8 cellular contexts compared by ENCODE assay signal in the genomic region with DNA sequence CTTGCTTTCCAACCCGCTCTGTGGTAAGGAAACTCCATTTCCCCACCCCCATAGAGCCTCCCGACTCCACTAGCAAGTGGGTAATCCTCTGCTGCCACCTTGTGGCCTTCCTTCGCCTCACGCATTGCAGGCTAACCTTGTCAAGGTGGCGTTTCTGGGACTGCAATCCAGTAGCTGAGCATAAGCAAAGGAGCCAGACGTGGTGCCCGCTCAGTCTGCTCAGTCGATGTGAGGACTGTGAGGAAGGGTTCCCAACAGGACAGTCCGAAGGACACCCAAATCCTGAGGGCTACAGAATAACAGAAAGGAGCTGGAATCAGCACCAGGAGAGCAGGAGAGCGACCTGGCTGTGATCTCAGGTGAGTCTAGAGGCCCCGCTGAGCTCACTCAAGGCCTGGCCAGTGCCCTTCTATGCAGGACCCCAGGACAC.
A peak's percentile ranks its signal among the peaks of the same experiment; 100 is the strongest.
DNase-seq lines count a peak whose midpoint lies in the region; ATAC-seq, FAIRE-seq and TF ChIP-seq lines count a peak whose summit lies in the region.

No MANE protein-coding gene starts in this region.

- ATAC-seq in GM18498 (IDR thresholded peaks at IDR 0.05; ENCODE audit: unreplicated experiment), result peak; percentile 97
- ATAC-seq in HG02870 (IDR thresholded peaks at IDR 0.05; ENCODE audit: unreplicated experiment), result peak; percentile 98
- ATAC-seq in body of pancreas, result peak; percentile 96

- H3K9me3 ChIP-seq in body of pancreas, result no peaks in the 10 kb centered on the region

- DNase-seq in A172 (ENCODE audit: low spot score) (peak; percentile 82), NCI-H1694 treated with DMSO at 0.1 percent for 48 hours (lab: John Stamatoyannopoulos, UW) (peak; percentile 76), body of pancreas (peak; percentile 89 to 95 (median 90)), inferior parietal cortex (ENCODE audit: extremely low spot score) (peak; percentile 94)
- DNase-seq in stimulated activated CD4-positive, alpha-beta T cell treated with anti-CD3 and anti-CD28 coated beads, Interleukin-1b, Interleukin-23, amount 100 ng/mL, for 24 hours (ENCODE audit: low read depth in 4 of 4, low spot score in 1 of 4), result peak; percentile 49 to 80 (median 66)

- WGBS in body of pancreas, 2 donors, result 7 to 20% methylated on average over 9 to 11 of the region's 11 CpGs

- H3K4me3 ChIP-seq in body of pancreas, result no peak overlapping the region

- H3K27me3 ChIP-seq in body of pancreas, result no peaks in the 10 kb centered on the region

- H3K4me1 ChIP-seq in body of pancreas, result peaks cover 7% of the 10 kb centered on the region

- no peak for TF ChIP-seq POLR2A in body of pancreas (IDR thresholded peaks at IDR 0.05)

- intact Hi-C loops in body of pancreas (cut with DNase I), result loop anchor here (10.0 kb wide), 1 partner anchor 290 kb away; no protein-coding TSS in a partner anchor

- FAIRE-seq in TTC549 (lab: Jason Lieb, UNC), result peak; percentile 70

- no peak overlapping the region for H3K27ac ChIP-seq in body of pancreas

- H3K36me3 ChIP-seq in body of pancreas (replicated peaks in 1 of 2; ENCODE audit: insufficient read depth in 1 of 2, low read depth in 2 of 2), result no peaks in the 10 kb centered on the region

- TF ChIP-seq CTCF in body of pancreas (IDR thresholded peaks at IDR 0.05), result peak; percentile 87 to 96 (median 93)
